11 cellular contexts compared by ENCODE assay signal in genomic region chr10:124705021-124705740, GRCh38. TPM values are rescaled to one million over a fixed set of nuclear protein-coding genes. Genes with fewer than 3 reads are reported as not detected.
A peak's percentile ranks its signal among the peaks of the same experiment; 100 is the strongest.
DNase-seq lines count a peak whose midpoint lies in the region; ATAC-seq, FAIRE-seq and TF ChIP-seq lines count a peak whose summit lies in the region.
"Had no signal": no experiment of that assay in that cellular context is flagged by ENCODE, and none has a peak within 500 bp of the region (broad histone marks: within the 10 kb centered on the region; RNA-seq: fewer than 3 reads in every experiment).

No MANE protein-coding gene starts in this region.

- H3K36me3 ChIP-seq in urinary bladder (ENCODE audit: insufficient read depth), result no peaks in the 10 kb centered on the region

- H3K4me1 ChIP-seq in urinary bladder (ENCODE audit: insufficient read depth), result peaks cover 15% of the 10 kb centered on the region

- in situ Hi-C loops in ACHN (cut with HindIII; ENCODE audit: low pct_ligation_motif_present, low pct_unique_long_range_greater_than_20kb, low sequenced_read_pairs), result no loop called here

- intact Hi-C loops in posterior vena cava (cut with DNase I), result no loop called here

- CTCF ChIA-PET in activated CD4-positive, alpha-beta memory T cell treated with anti-CD3 and anti-CD28 coated beads, Interleukin-2, amount 10 ng/mL, durations not matched to agents 7 days and 5 days (lab: Charles Lee), result interaction anchor here (1.2 to 11.4 kb wide), 7 partner anchors 8 to 40 kb away, joined by 3 to 162 read pairs (median 9); partner anchors contain the start of gene FAM53B

- H3K36me3 Mint-ChIP-seq in activated naive CD8-positive, alpha-beta T cell, result peaks cover 5% of the 10 kb centered on the region
- peaks cover 22% of the 10 kb centered on the region for H3K36me3 Mint-ChIP-seq in activated naive CD8-positive, alpha-beta T cell treated with anti-CD3 and anti-CD28 coated beads for 36 hours
- peaks cover 57% of the 10 kb centered on the region for H3K36me3 Mint-ChIP-seq in activated CD4-positive, alpha-beta memory T cell treated with anti-CD3 and anti-CD28 coated beads, Interleukin-2, amount 10 ng/mL, durations not matched to agents 7 days and 5 days (ENCODE audit: low read depth)
- peaks cover 25% of the 10 kb centered on the region for H3K36me3 Mint-ChIP-seq in memory B cell

- POLR2A ChIA-PET in activated CD4-positive, alpha-beta memory T cell treated with anti-CD3 and anti-CD28 coated beads, Interleukin-2, amount 10 ng/mL, durations not matched to agents 7 days and 5 days (lab: Charles Lee), result interaction anchor here (1.0 to 15.0 kb wide), 8 partner anchors 8 to 44 kb away, joined by 3 to 460 read pairs (median 18); no protein-coding TSS in a partner anchor

- TF ChIP-seq POLR2A in H54 (IDR thresholded peaks at IDR 0.05; ENCODE audit: low read depth, low read length), result no peak

- no peak for ATAC-seq in memory B cell (ENCODE audit: low read depth)
- ATAC-seq: mucosa of descending colon had no signal

- no peaks in the 10 kb centered on the region for H3K27me3 Mint-ChIP-seq in activated naive CD8-positive, alpha-beta T cell
- no peaks in the 10 kb centered on the region for H3K27me3 Mint-ChIP-seq in activated naive CD8-positive, alpha-beta T cell treated with anti-CD3 and anti-CD28 coated beads for 36 hours
- no peaks in the 10 kb centered on the region for H3K27me3 Mint-ChIP-seq in activated CD4-positive, alpha-beta memory T cell treated with anti-CD3 and anti-CD28 coated beads, Interleukin-2, amount 10 ng/mL, durations not matched to agents 7 days and 5 days
- no peaks in the 10 kb centered on the region for H3K27me3 Mint-ChIP-seq in memory B cell

- no peak overlapping the region for H3K4me3 ChIP-seq in urinary bladder (ENCODE audit: low read depth, low read length)
- H3K4me3 ChIP-seq: mucosa of descending colon had no signal

- 81% methylated on average over 13 of the region's 13 CpGs for WGBS in urinary bladder

- peaks cover 83% of the 10 kb centered on the region for H3K4me1 Mint-ChIP-seq in activated naive CD8-positive, alpha-beta T cell (ENCODE audit: low read depth)
- peaks cover 51% of the 10 kb centered on the region for H3K4me1 Mint-ChIP-seq in activated naive CD8-positive, alpha-beta T cell treated with anti-CD3 and anti-CD28 coated beads for 36 hours
- peaks cover 99% of the 10 kb centered on the region for H3K4me1 Mint-ChIP-seq in activated CD4-positive, alpha-beta memory T cell treated with anti-CD3 and anti-CD28 coated beads, Interleukin-2, amount 10 ng/mL, durations not matched to agents 7 days and 5 days
- H3K4me1 Mint-ChIP-seq in memory B cell, result peaks cover 80% of the 10 kb centered on the region

- H3K27ac Mint-ChIP-seq in activated naive CD8-positive, alpha-beta T cell, result peak overlapping the region; percentile 58
- H3K27ac Mint-ChIP-seq in activated naive CD8-positive, alpha-beta T cell treated with anti-CD3 and anti-CD28 coated beads for 36 hours, result no peak overlapping the region
- peak overlapping the region; percentile 96 for H3K27ac Mint-ChIP-seq in activated CD4-positive, alpha-beta memory T cell treated with anti-CD3 and anti-CD28 coated beads, Interleukin-2, amount 10 ng/mL, durations not matched to agents 7 days and 5 days
- H3K27ac Mint-ChIP-seq in memory B cell, result peak overlapping the region; percentile 95

- peak overlapping the region; percentile 44 for H3K27ac ChIP-seq in urinary bladder (ENCODE audit: low read depth)

- DNase-seq in activated naive CD8-positive, alpha-beta T cell treated with anti-CD3 and anti-CD28 coated beads for 36 hours, result no peak
- no peak for DNase-seq in activated CD4-positive, alpha-beta memory T cell treated with anti-CD3 and anti-CD28 coated beads, Interleukin-2, amount 10 ng/mL, durations not matched to agents 7 days and 5 days
- DNase-seq in memory B cell (ENCODE audit: low spot score in 2 of 2) (no peak), H54 (ENCODE audit: insufficient read length, low spot score) (no peak), posterior vena cava (ENCODE audit: low spot score) (no peak), ACHN (no peak)
- DNase-seq: activated T-cell treated with anti-CD3 and anti-CD28 coated beads, Interleukin-2, amount 50 U/mL, for 4 hours; KBM-7 had no signal

- no peak for FAIRE-seq in H54 (lab: Jason Lieb, UNC)

- no peak overlapping the region for H3K4me3 Mint-ChIP-seq in activated naive CD8-positive, alpha-beta T cell
- H3K4me3 Mint-ChIP-seq in activated naive CD8-positive, alpha-beta T cell treated with anti-CD3 and anti-CD28 coated beads for 36 hours, result no peak overlapping the region
- no peak overlapping the region for H3K4me3 Mint-ChIP-seq in activated CD4-positive, alpha-beta memory T cell treated with anti-CD3 and anti-CD28 coated beads, Interleukin-2, amount 10 ng/mL, durations not matched to agents 7 days and 5 days
- no peak overlapping the region for H3K4me3 Mint-ChIP-seq in memory B cell
- H3K4me3 Mint-ChIP-seq: activated T-cell treated with anti-CD3 and anti-CD28 coated beads, Interleukin-2, amount 50 U/mL, for 4 hours had no signal

- no peaks in the 10 kb centered on the region for H3K9me3 Mint-ChIP-seq in activated naive CD8-positive, alpha-beta T cell (ENCODE audit: low read depth)
- no peaks in the 10 kb centered on the region for H3K9me3 Mint-ChIP-seq in activated naive CD8-positive, alpha-beta T cell treated with anti-CD3 and anti-CD28 coated beads for 36 hours
- H3K9me3 Mint-ChIP-seq in activated CD4-positive, alpha-beta memory T cell treated with anti-CD3 and anti-CD28 coated beads, Interleukin-2, amount 10 ng/mL, durations not matched to agents 7 days and 5 days, result no peaks in the 10 kb centered on the region
- no peaks in the 10 kb centered on the region for H3K9me3 Mint-ChIP-seq in memory B cell
- H3K9me3 Mint-ChIP-seq: activated T-cell treated with anti-CD3 and anti-CD28 coated beads, Interleukin-2, amount 50 U/mL, for 4 hours had no signal

RNA-seq across cellular contexts. Expression of gene FAM53B, which starts 39.0 kb away (rescaled TPM):
- 1 to 10 TPM; 8.7 to 9.6 TPM for total RNA-seq in activated naive CD8-positive, alpha-beta T cell treated with anti-CD3 and anti-CD28 coated beads for 36 hours
- 10 to 100 TPM; 44.9 to 46.6 TPM for total RNA-seq in activated CD4-positive, alpha-beta memory T cell treated with anti-CD3 and anti-CD28 coated beads, Interleukin-2, amount 10 ng/mL, durations not matched to agents 7 days and 5 days
- 19.8 TPM for total RNA-seq in urinary bladder
- polyA plus RNA-seq in urinary bladder, result 15.9 TPM
- 10 to 100 TPM; 15.6 to 21.4 TPM for total RNA-seq in posterior vena cava
